Comparison of ENCODE assay signal across 1 cellular context in genomic region chr15:41853191-41853590, GRCh38.
TF ChIP-seq lines count a peak whose summit lies in the region.

No MANE protein-coding gene starts in this region.

TF ChIP-seq in K562, 482 proteins besides CTCF, POLR2A, EP300 and RAD21:
- TF ChIP-seq CREB3L1 (IDR thresholded peaks at IDR 0.05; ENCODE audit: borderline replicate concordance, low read depth) (no peak), POLR2G (IDR thresholded peaks at IDR 0.05; ENCODE audit: low read depth, low read length) (0 out of 2 replicates have a peak, but pooled peaks have one; percentile 28)
TF ChIP-seq in K562: peak in this region for 1.
